In the genomic region with DNA sequence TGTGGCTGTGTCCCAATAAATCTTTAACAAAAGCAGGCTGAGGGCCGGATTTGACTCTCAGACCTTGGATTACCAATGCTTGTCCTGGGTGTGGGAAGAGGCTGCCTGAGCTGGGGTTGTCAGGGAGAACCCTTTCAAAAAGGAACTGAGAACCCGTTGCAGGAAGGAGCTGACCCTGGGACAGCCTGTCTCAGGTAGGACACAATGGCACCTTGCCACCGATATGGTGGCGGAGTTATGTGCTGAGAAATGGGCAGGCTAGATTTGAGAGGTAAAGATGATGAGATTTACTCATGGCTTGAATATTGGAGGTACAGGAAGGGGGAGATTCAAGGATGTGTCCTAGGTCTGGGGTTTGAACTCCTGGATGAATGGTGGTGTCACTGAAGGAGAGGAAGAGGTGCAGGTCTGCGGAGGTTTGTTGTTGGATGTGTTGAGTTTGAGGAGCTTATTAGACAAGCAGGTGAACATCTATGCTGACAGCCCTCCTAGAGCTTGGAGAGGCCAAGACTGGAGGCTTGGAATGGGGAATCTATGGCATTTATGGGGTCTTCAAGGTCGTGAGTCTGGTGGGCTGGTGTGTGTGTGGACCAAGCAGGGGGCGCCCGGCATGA, we compare ENCODE assay signal across 11 cellular contexts. TPM values are rescaled to one million over a fixed set of nuclear protein-coding genes. Genes with fewer than 3 reads are reported as not detected.
A peak's percentile ranks its signal among the peaks of the same experiment; 100 is the strongest.
DNase-seq lines count a peak whose midpoint lies in the region; ATAC-seq, FAIRE-seq and TF ChIP-seq lines count a peak whose summit lies in the region.
"Had no signal": no experiment of that assay in that cellular context is flagged by ENCODE, and none has a peak within 500 bp of the region (broad histone marks: within the 10 kb centered on the region; RNA-seq: fewer than 3 reads in every experiment).

No MANE protein-coding gene starts in this region.

- TF ChIP-seq RAD21 in A549 (conservative IDR thresholded peaks at IDR 0.05 in 1 of 2, IDR thresholded peaks at IDR 0.05 in 1 of 2), result no peak

- 83% methylated on average over 8 of the region's 8 CpGs for WGBS in A549 (ENCODE audit: missing lambda C conversion rate)

- no peak overlapping the region for H3K27ac ChIP-seq in A549

- H3K4me2 ChIP-seq in A549, result no peak overlapping the region
- H3K4me2 ChIP-seq: SK-N-SH had no signal

- TF ChIP-seq POLR2A in A549 (IDR thresholded peaks at IDR 0.05; ENCODE audit: low read length) (no peak), GM12892 (IDR thresholded peaks at IDR 0.05; ENCODE audit: low read depth, low read length) (no peak)

- H3K27ac Mint-ChIP-seq in activated naive CD8-positive, alpha-beta T cell treated with anti-CD3 and anti-CD28 coated beads for 36 hours, result peak overlapping the region; percentile 89
- H3K27ac Mint-ChIP-seq in natural killer cell (peak overlapping the region; percentile 94 to 98), osteocyte (ENCODE audit: unreplicated experiment) (no peak overlapping the region)

- intact Hi-C loops in natural killer cell (cut with micrococcal nuclease), result loop anchor here (2.0 kb wide), 1 partner anchor 40 kb away; no protein-coding TSS in a partner anchor

- H3K4me3 ChIP-seq in A549, result no peak overlapping the region

- FAIRE-seq in A549 (lab: Jason Lieb, UNC) (peak; percentile 39), GM12892 (lab: Jason Lieb, UNC) (peak; percentile 73)
- FAIRE-seq: endothelial cell of umbilical vein had no signal

- peaks cover 6% of the 10 kb centered on the region; the same call in 1 of the 3 replicates for H3K4me1 ChIP-seq in A549

- POLR2A ChIA-PET in A549 (lab: Yijun Ruan, JAX), result interaction anchor here (1.1 kb wide), 1 partner anchor 44 kb away, joined by 4 read pairs; no protein-coding TSS in a partner anchor

- DNase-seq in A549 (ENCODE audit: low read depth in 1 of 2, low spot score in 1 of 2), result no peak
- no peak for DNase-seq in GM12892 (ENCODE audit: insufficient read length)
- DNase-seq in activated naive CD8-positive, alpha-beta T cell treated with anti-CD3 and anti-CD28 coated beads for 36 hours, result no peak
- no peak for DNase-seq in natural killer cell
- no peak for DNase-seq in NCI-H1436 treated with DMSO at 0.1 percent for 48 hours (lab: John Stamatoyannopoulos, UW)
- no peak for DNase-seq in NCI-H345 treated with DMSO at 0.1 percent for 48 hours (lab: John Stamatoyannopoulos, UW; ENCODE audit: unreplicated experiment)
- no peak for DNase-seq in osteocyte (ENCODE audit: extremely low spot score, unreplicated experiment)
- DNase-seq: SK-N-SH had no signal

- ATAC-seq in A549, result no peak
- ATAC-seq in natural killer cell, result no peak
- ATAC-seq in GM18867 (IDR thresholded peaks at IDR 0.05; ENCODE audit: unreplicated experiment), result no peak

- no peak for TF ChIP-seq EP300 in A549 (IDR thresholded peaks at IDR 0.05)

- no peaks in the 10 kb centered on the region for H3K27me3 Mint-ChIP-seq in activated naive CD8-positive, alpha-beta T cell treated with anti-CD3 and anti-CD28 coated beads for 36 hours
- H3K27me3 Mint-ChIP-seq in natural killer cell (ENCODE audit: low read depth in 2 of 2) (no peaks in the 10 kb centered on the region), osteocyte (ENCODE audit: unreplicated experiment) (no peaks in the 10 kb centered on the region)

- peaks cover 51% of the 10 kb centered on the region for H3K36me3 Mint-ChIP-seq in activated naive CD8-positive, alpha-beta T cell treated with anti-CD3 and anti-CD28 coated beads for 36 hours
- no peaks in the 10 kb centered on the region for H3K36me3 Mint-ChIP-seq in natural killer cell
- H3K36me3 Mint-ChIP-seq in osteocyte (ENCODE audit: unreplicated experiment), result peaks cover 31% of the 10 kb centered on the region
- H3K36me3 Mint-ChIP-seq: CD14-positive monocyte had no signal

- H3K4me3 Mint-ChIP-seq in activated naive CD8-positive, alpha-beta T cell treated with anti-CD3 and anti-CD28 coated beads for 36 hours, result peak overlapping the region; percentile 53
- H3K4me3 Mint-ChIP-seq in natural killer cell (peak overlapping the region; percentile 91), osteocyte (ENCODE audit: unreplicated experiment) (no peak overlapping the region)

- no peaks in the 10 kb centered on the region for H3K9me3 ChIP-seq in A549
- H3K9me3 ChIP-seq: SK-N-SH had no signal

- CTCF ChIA-PET in A549 (lab: Yijun Ruan, JAX), result interaction anchor here (0.8 to 9.4 kb wide), 9 partner anchors 9 to 185 kb away, joined by 3 to 78 read pairs (median 6); no protein-coding TSS in a partner anchor

- peaks cover 85% of the 10 kb centered on the region for H3K4me1 Mint-ChIP-seq in activated naive CD8-positive, alpha-beta T cell treated with anti-CD3 and anti-CD28 coated beads for 36 hours
- H3K4me1 Mint-ChIP-seq in natural killer cell (peaks cover 75 to 85% of the 10 kb centered on the region in 2 donors), osteocyte (ENCODE audit: unreplicated experiment) (peaks cover 48% of the 10 kb centered on the region)

- peaks cover 5% of the 10 kb centered on the region for H3K9me3 Mint-ChIP-seq in activated naive CD8-positive, alpha-beta T cell treated with anti-CD3 and anti-CD28 coated beads for 36 hours
- H3K9me3 Mint-ChIP-seq in natural killer cell (no peaks in the 10 kb centered on the region), osteocyte (ENCODE audit: unreplicated experiment) (no peaks in the 10 kb centered on the region)

- TF ChIP-seq CTCF in A549 (IDR thresholded peaks at IDR 0.05), result no peak
- TF ChIP-seq CTCF in natural killer cell (IDR thresholded peaks at IDR 0.05), result no peak
- TF ChIP-seq CTCF in osteocyte (IDR thresholded peaks at IDR 0.05), result no peak

TF ChIP-seq in A549, 52 proteins besides CTCF, POLR2A, EP300 and RAD21:
- TF ChIP-seq, protein P1, sequence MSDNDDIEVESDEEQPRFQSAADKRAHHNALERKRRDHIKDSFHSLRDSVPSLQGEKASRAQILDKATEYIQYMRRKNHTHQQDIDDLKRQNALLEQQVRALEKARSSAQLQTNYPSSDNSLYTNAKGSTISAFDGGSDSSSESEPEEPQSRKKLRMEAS (IDR thresholded peaks at IDR 0.05), result no peak
- TF ChIP-seq PHF8 (IDR thresholded peaks at IDR 0.05; ENCODE audit: borderline replicate concordance, low read depth) (no peak), RARB (CRISPR knock-in tag; IDR thresholded peaks at IDR 0.05) (no peak)

RNA-seq across cellular contexts. Expression of gene PLEKHF1, which starts 7.2 kb away (rescaled TPM):
- polyA plus RNA-seq in A549 (2011; rRNA removed) (2.1 and 2.3 TPM in 2 replicates), A549 (2017; fragmentation: RNase III; extraction: RNeasy Plus Mini Kit Qiagen cat#74134 plus additional on column Dnase treatment) (4.1 to 4.4 TPM (median 4.2 TPM) in 3 replicates)
- polyA plus RNA-seq in A549 (2012; cell fraction: cytosol; rRNA removed), result 7.1 and 8.7 TPM in 2 replicates
- 9.8 and 13.2 TPM in 2 replicates for polyA plus RNA-seq in A549 (2012; cell fraction: nucleus; rRNA removed)
- polyA minus RNA-seq in A549 (2011; rRNA and poly(A)+ RNA removed), result 3.3 and 3.4 TPM in 2 replicates
- polyA plus RNA-seq in GM12892 (2012; ENCODE audit: missing spikeins), result 2.5 TPM
- 10 to 100 TPM; 21.7 to 22.2 TPM for total RNA-seq in activated naive CD8-positive, alpha-beta T cell treated with anti-CD3 and anti-CD28 coated beads for 36 hours
- total RNA-seq in natural killer cell (10 to 100 TPM; 53.0 to 81.8 (median 53.8) TPM), osteocyte (27.3 and 36.1 TPM in 2 replicates)

RNA-seq across cellular contexts. Expression of gene C19orf12, which starts 42.6 kb away (rescaled TPM):
- polyA plus RNA-seq in A549 (2011; rRNA removed), result 33.6 and 34.3 TPM in 2 replicates
- 30.8 and 40.5 TPM in 2 replicates for polyA plus RNA-seq in A549 (2012; cell fraction: cytosol; rRNA removed)
- polyA plus RNA-seq in A549 (2012; cell fraction: nucleus; rRNA removed), result 35.7 and 36.4 TPM in 2 replicates
- 35.2 to 36.1 TPM (median 35.2 TPM) in 3 replicates for polyA plus RNA-seq in A549 (2017; fragmentation: RNase III; extraction: RNeasy Plus Mini Kit Qiagen cat#74134 plus additional on column Dnase treatment)
- polyA minus RNA-seq in A549 (2011; rRNA and poly(A)+ RNA removed), result 11.6 and 15.1 TPM in 2 replicates
- polyA plus RNA-seq in GM12892 (2012; ENCODE audit: missing spikeins), result 13.4 TPM
- 10 to 100 TPM; 30.9 to 32.3 TPM for total RNA-seq in activated naive CD8-positive, alpha-beta T cell treated with anti-CD3 and anti-CD28 coated beads for 36 hours
- 10 to 100 TPM; 33.1 to 52.6 (median 47.5) TPM for total RNA-seq in natural killer cell
- total RNA-seq in osteocyte, result 40.0 and 42.7 TPM in 2 replicates
